In genomic region chr11:134971381-134971780, GRCh38 we compare ENCODE assay signal across 26 cellular contexts.
"Had no signal": no experiment of that assay in that cellular context is flagged by ENCODE, and none has a peak within 500 bp of the region (broad histone marks: within the 10 kb centered on the region; RNA-seq: fewer than 3 reads in every experiment).

No MANE protein-coding gene starts in this region.

- FAIRE-seq: endometrium, frontal cortex, keratinocyte had no signal

- H2AFZ ChIP-seq: hepatocyte had no signal

- H3K4me2 ChIP-seq: hepatocyte had no signal

- H3K27me3 Mint-ChIP-seq: dendritic cell treated with granulocyte-macrophage colony-stimulating factor and Interleukin-4, amounts not matched to agents 40 ng/mL and 50 ng/mL, for 4 days had no signal

- H3K36me3 Mint-ChIP-seq: immature natural killer cell, mesothelial cell of epicardium, naive B cell had no signal

- H3K27ac Mint-ChIP-seq: dendritic cell treated with granulocyte-macrophage colony-stimulating factor and Interleukin-4, amounts not matched to agents 40 ng/mL and 50 ng/mL, for 4 days; effector memory CD8-positive, alpha-beta T cell; endodermal cell; immature natural killer cell; mesothelial cell of epicardium; naive B cell had no signal

- ATAC-seq: effector memory CD8-positive, alpha-beta T cell; esophagus mucosa; foreskin keratinocyte; gastroesophageal sphincter; heart left ventricle; left cardiac atrium; left lung; left ventricle myocardium superior; lower lobe of right lung; mucosa of descending colon had no signal

- H3K9me3 ChIP-seq: colonic mucosa, gastroesophageal sphincter, heart left ventricle, left lung, lower lobe of right lung, mucosa of descending colon had no signal

- H3K79me2 ChIP-seq: hepatocyte had no signal

- H3K4me3 Mint-ChIP-seq: dendritic cell treated with granulocyte-macrophage colony-stimulating factor and Interleukin-4, amounts not matched to agents 40 ng/mL and 50 ng/mL, for 4 days; effector memory CD8-positive, alpha-beta T cell; endodermal cell; immature natural killer cell; mesothelial cell of epicardium had no signal

- H3K4me1 Mint-ChIP-seq: endodermal cell, immature natural killer cell, naive B cell had no signal

- H3K4me1 ChIP-seq: colonic mucosa, foreskin keratinocyte, gastroesophageal sphincter, heart left ventricle, left lung, lower lobe of right lung had no signal

- H3K27me3 ChIP-seq: colonic mucosa, foreskin keratinocyte, hepatocyte, left lung had no signal

- H3K36me3 ChIP-seq: colonic mucosa, gastroesophageal sphincter, heart left ventricle, left lung, lower lobe of right lung had no signal

- H3K4me3 ChIP-seq: colonic mucosa, gastroesophageal sphincter, heart left ventricle, hepatocyte, left lung, lower lobe of right lung, mucosa of descending colon had no signal

- DNase-seq: colonic mucosa; cortex of kidney; effector CD8-positive, alpha-beta T cell; effector memory CD8-positive, alpha-beta T cell; erythroblast; foreskin keratinocyte; heart left ventricle; hypothalamus; immature natural killer cell; left cardiac atrium; left lung; left ventricle myocardium superior; lower lobe of right lung; mesenchymal stem cell; mucosa of descending colon; naive B cell had no signal

- H3K27ac ChIP-seq: colonic mucosa, epithelial cell of prostate, foreskin keratinocyte, gastroesophageal sphincter, heart left ventricle, hepatocyte, left lung, lower lobe of right lung had no signal
